ENCODE assay signal across 8 cellular contexts in genomic region chr3:46892285-46893145, GRCh38. TPM values are rescaled to one million over a fixed set of nuclear protein-coding genes. Genes with fewer than 3 reads are reported as not detected.
DNase-seq lines count a peak whose midpoint lies in the region; ATAC-seq, FAIRE-seq and TF ChIP-seq lines count a peak whose summit lies in the region.

No MANE protein-coding gene starts in this region.

- DNase-seq in DMS79 (lab: John Stamatoyannopoulos, UW) (peak; percentile 50), Kasumi-1 (lab: John Stamatoyannopoulos, UW) (peak; percentile 56 to 63), foreskin fibroblast (peak; percentile 67 to 86), naive B cell (no peak), D721Med (ENCODE audit: insufficient read length, low spot score) (no peak)
- no peak for DNase-seq in activated CD4-positive, alpha-beta memory T cell treated with anti-CD3 and anti-CD28 coated beads, Interleukin-2, amount 10 ng/mL, durations not matched to agents 7 days and 5 days

- peak overlapping the region; percentile 24 for H3K4me3 Mint-ChIP-seq in activated CD4-positive, alpha-beta memory T cell treated with anti-CD3 and anti-CD28 coated beads, Interleukin-2, amount 10 ng/mL, durations not matched to agents 7 days and 5 days
- peak overlapping the region; percentile 36 to 80 (median 67) for H3K4me3 Mint-ChIP-seq in naive B cell

- CTCF ChIA-PET in activated CD4-positive, alpha-beta memory T cell treated with anti-CD3 and anti-CD28 coated beads, Interleukin-2, amount 10 ng/mL, durations not matched to agents 7 days and 5 days (lab: Charles Lee): no interaction called here

- ATAC-seq in naive B cell (ENCODE audit: low read depth in 2 of 2): peak in 1 of 2 donors; percentile 31
- ATAC-seq in GM21381 (IDR thresholded peaks at IDR 0.05; ENCODE audit: unreplicated experiment): no peak
- no peak for ATAC-seq in GM18502 (IDR thresholded peaks at IDR 0.05; ENCODE audit: poor library complexity, unreplicated experiment)

- FAIRE-seq in D721Med (lab: Jason Lieb, UNC): no peak

- peak overlapping the region; percentile 39 to 44 for H3K4me3 ChIP-seq in foreskin fibroblast (ENCODE audit: low read depth in 1 of 2, low read length in 2 of 2)

- peaks cover 51% of the 10 kb centered on the region for H3K27me3 Mint-ChIP-seq in activated CD4-positive, alpha-beta memory T cell treated with anti-CD3 and anti-CD28 coated beads, Interleukin-2, amount 10 ng/mL, durations not matched to agents 7 days and 5 days
- H3K27me3 Mint-ChIP-seq in naive B cell: peaks cover 31 to 75% (median 69%) of the 10 kb centered on the region in 3 donors

- TF ChIP-seq CTCF in foreskin fibroblast (IDR thresholded peaks at IDR 0.05; ENCODE audit: low read depth, low read length) (no peak), D721Med (IDR thresholded peaks at IDR 0.05; ENCODE audit: insufficient read depth, missing control alignments) (no peak)

- POLR2A ChIA-PET in activated CD4-positive, alpha-beta memory T cell treated with anti-CD3 and anti-CD28 coated beads, Interleukin-2, amount 10 ng/mL, durations not matched to agents 7 days and 5 days (lab: Charles Lee): no interaction called here

- H3K27ac Mint-ChIP-seq in activated CD4-positive, alpha-beta memory T cell treated with anti-CD3 and anti-CD28 coated beads, Interleukin-2, amount 10 ng/mL, durations not matched to agents 7 days and 5 days: no peak overlapping the region
- H3K27ac Mint-ChIP-seq in naive B cell: peak overlapping the region in 1 of 6 donors; percentile 14

- H3K4me1 Mint-ChIP-seq in activated CD4-positive, alpha-beta memory T cell treated with anti-CD3 and anti-CD28 coated beads, Interleukin-2, amount 10 ng/mL, durations not matched to agents 7 days and 5 days: peaks cover 7% of the 10 kb centered on the region
- peaks cover 10 to 18% (median 15%) of the 10 kb centered on the region in 3 donors for H3K4me1 Mint-ChIP-seq in naive B cell

- H3K36me3 Mint-ChIP-seq in activated CD4-positive, alpha-beta memory T cell treated with anti-CD3 and anti-CD28 coated beads, Interleukin-2, amount 10 ng/mL, durations not matched to agents 7 days and 5 days (ENCODE audit: low read depth): no peaks in the 10 kb centered on the region
- H3K36me3 Mint-ChIP-seq in naive B cell: no peaks in the 10 kb centered on the region

- H3K9me3 Mint-ChIP-seq in activated CD4-positive, alpha-beta memory T cell treated with anti-CD3 and anti-CD28 coated beads, Interleukin-2, amount 10 ng/mL, durations not matched to agents 7 days and 5 days: no peaks in the 10 kb centered on the region
- no peaks in the 10 kb centered on the region for H3K9me3 Mint-ChIP-seq in naive B cell

RNA-seq across cellular contexts. Expression of gene PTH1R, which starts 15.0 kb away (rescaled TPM):
- not detected for total RNA-seq in activated CD4-positive, alpha-beta memory T cell treated with anti-CD3 and anti-CD28 coated beads, Interleukin-2, amount 10 ng/mL, durations not matched to agents 7 days and 5 days
- polyA plus RNA-seq in naive B cell (ENCODE audit: low read depth in 6 of 6): not detected

RNA-seq across cellular contexts. Expression of gene MYL3, which starts 29.3 kb away (rescaled TPM):
- total RNA-seq in activated CD4-positive, alpha-beta memory T cell treated with anti-CD3 and anti-CD28 coated beads, Interleukin-2, amount 10 ng/mL, durations not matched to agents 7 days and 5 days: not detected
- not detected for polyA plus RNA-seq in naive B cell (ENCODE audit: low read depth in 6 of 6)

Comparison
In these comparisons a context has a peak if more than half of its experiments do, and no peak if none do; other contexts are left out.
1. DNase-seq: peak in DMS79 (single experiment), Kasumi-1 (2 of 2) and foreskin fibroblast (2 of 2); none in activated CD4-positive, alpha-beta memory T cell treated with anti-CD3 and anti-CD28 coated beads, Interleukin-2, amount 10 ng/mL, durations not matched to agents 7 days and 5 days (single experiment), naive B cell (single experiment) and D721Med (single experiment).